8 cellular contexts compared by ENCODE assay signal in genomic region chr2:158214431-158214830, GRCh38.
DNase-seq lines count a peak whose midpoint lies in the region; ATAC-seq and TF ChIP-seq lines count a peak whose summit lies in the region.

No MANE protein-coding gene starts in this region.

- no peaks in the 10 kb centered on the region for H3K9me3 ChIP-seq in vagina

- peak; percentile 38 for DNase-seq in NCI-H524 treated with DMSO at 0.1 percent for 48 hours (lab: John Stamatoyannopoulos, UW)
- no peak for DNase-seq in glutamatergic neuron
- DNase-seq in substantia nigra (lab: John Stamatoyannopoulos, UW): no peak
- DNase-seq in NCI-H1417 treated with DMSO at 0.1 percent for 48 hours (lab: John Stamatoyannopoulos, UW): no peak
- no peak for DNase-seq in vagina (ENCODE audit: extremely low spot score in 2 of 2)
- no peak for DNase-seq in stimulated activated CD4-positive, alpha-beta T cell treated with anti-CD3 and anti-CD28 coated beads, Interleukin-1b, Interleukin-23, amount 100 ng/mL, for 48 hours

- peaks cover 10% of the 10 kb centered on the region for H3K4me1 Mint-ChIP-seq in glutamatergic neuron (ENCODE audit: low read depth, unreplicated experiment)

- peaks cover 2% of the 10 kb centered on the region for H3K9me3 Mint-ChIP-seq in glutamatergic neuron (ENCODE audit: unreplicated experiment)

- peaks cover 10% of the 10 kb centered on the region for H3K4me1 ChIP-seq in vagina

- H3K4me3 ChIP-seq in vagina: no peak overlapping the region

- H3K27me3 Mint-ChIP-seq in glutamatergic neuron (ENCODE audit: unreplicated experiment): no peaks in the 10 kb centered on the region

- H3K36me3 ChIP-seq in vagina: no peaks in the 10 kb centered on the region

- ATAC-seq in GM18870 (IDR thresholded peaks at IDR 0.05; ENCODE audit: unreplicated experiment): peak; percentile 96
- peak; percentile 78 for ATAC-seq in HG02970 (IDR thresholded peaks at IDR 0.05; ENCODE audit: low FRiP score, unreplicated experiment)

- TF ChIP-seq POLR2A in vagina (IDR thresholded peaks at IDR 0.05): no peak

- intact Hi-C loops in vagina (cut with DNase I): no loop called here

- H3K27ac ChIP-seq in substantia nigra (ENCODE audit: low read depth, low read length, poor library complexity, severe bottlenecking) (no peak overlapping the region), vagina (no peak overlapping the region)

- H3K4me3 Mint-ChIP-seq in glutamatergic neuron (ENCODE audit: unreplicated experiment): no peak overlapping the region

- peak overlapping the region; percentile 52 for H3K27ac Mint-ChIP-seq in glutamatergic neuron (ENCODE audit: unreplicated experiment)

- H3K27me3 ChIP-seq in vagina: no peaks in the 10 kb centered on the region

- TF ChIP-seq CTCF in glutamatergic neuron (IDR thresholded peaks at IDR 0.05; ENCODE audit: partially characterized antibody, unreplicated experiment) (no peak), vagina (IDR thresholded peaks at IDR 0.05) (no peak)

- no peaks in the 10 kb centered on the region for H3K36me3 Mint-ChIP-seq in glutamatergic neuron (ENCODE audit: unreplicated experiment)
